ENCODE assay signal across 1 cellular context in the genomic region with DNA sequence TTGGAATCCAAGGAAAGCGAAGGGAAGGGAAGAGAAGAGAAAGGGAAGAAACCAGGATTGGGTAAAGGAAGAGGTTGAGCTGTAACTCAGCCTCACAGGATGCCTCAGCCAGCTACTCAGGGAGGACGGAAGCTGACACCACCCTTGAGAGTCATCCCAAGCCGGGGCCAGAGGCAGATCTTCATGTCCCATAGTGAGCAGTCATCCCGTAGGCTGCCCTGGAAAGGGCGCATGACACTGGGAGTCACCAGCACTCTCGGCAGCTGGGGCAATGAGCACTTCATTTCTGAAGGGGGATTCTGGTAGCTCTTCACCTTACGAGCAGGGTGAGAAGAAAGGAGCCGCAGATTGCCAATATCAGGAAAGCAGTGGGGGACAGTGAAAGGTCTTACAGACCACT.
TF ChIP-seq lines count a peak whose summit lies in the region.

No MANE protein-coding gene starts in this region.

TF ChIP-seq in H1, 55 proteins besides CTCF, POLR2A, EP300 and RAD21 (continued from another document):
- no peak for TF ChIP-seq CTBP2 (IDR thresholded peaks at IDR 0.05; ENCODE audit: borderline replicate concordance, insufficient read depth, insufficient read length, low read length)
- no peak for TF ChIP-seq CHD2 (IDR thresholded peaks at IDR 0.05; ENCODE audit: low read length)
- no peak for TF ChIP-seq SIX5 (IDR thresholded peaks at IDR 0.05; ENCODE audit: low read depth, low read length)
- TF ChIP-seq RFX5 (IDR thresholded peaks at IDR 0.05; ENCODE audit: borderline replicate concordance, low read depth, low read length) = no peak
- TF ChIP-seq KDM1A (IDR thresholded peaks at IDR 0.05; ENCODE audit: borderline replicate concordance, low read length) = no peak
- TF ChIP-seq, protein P1, sequence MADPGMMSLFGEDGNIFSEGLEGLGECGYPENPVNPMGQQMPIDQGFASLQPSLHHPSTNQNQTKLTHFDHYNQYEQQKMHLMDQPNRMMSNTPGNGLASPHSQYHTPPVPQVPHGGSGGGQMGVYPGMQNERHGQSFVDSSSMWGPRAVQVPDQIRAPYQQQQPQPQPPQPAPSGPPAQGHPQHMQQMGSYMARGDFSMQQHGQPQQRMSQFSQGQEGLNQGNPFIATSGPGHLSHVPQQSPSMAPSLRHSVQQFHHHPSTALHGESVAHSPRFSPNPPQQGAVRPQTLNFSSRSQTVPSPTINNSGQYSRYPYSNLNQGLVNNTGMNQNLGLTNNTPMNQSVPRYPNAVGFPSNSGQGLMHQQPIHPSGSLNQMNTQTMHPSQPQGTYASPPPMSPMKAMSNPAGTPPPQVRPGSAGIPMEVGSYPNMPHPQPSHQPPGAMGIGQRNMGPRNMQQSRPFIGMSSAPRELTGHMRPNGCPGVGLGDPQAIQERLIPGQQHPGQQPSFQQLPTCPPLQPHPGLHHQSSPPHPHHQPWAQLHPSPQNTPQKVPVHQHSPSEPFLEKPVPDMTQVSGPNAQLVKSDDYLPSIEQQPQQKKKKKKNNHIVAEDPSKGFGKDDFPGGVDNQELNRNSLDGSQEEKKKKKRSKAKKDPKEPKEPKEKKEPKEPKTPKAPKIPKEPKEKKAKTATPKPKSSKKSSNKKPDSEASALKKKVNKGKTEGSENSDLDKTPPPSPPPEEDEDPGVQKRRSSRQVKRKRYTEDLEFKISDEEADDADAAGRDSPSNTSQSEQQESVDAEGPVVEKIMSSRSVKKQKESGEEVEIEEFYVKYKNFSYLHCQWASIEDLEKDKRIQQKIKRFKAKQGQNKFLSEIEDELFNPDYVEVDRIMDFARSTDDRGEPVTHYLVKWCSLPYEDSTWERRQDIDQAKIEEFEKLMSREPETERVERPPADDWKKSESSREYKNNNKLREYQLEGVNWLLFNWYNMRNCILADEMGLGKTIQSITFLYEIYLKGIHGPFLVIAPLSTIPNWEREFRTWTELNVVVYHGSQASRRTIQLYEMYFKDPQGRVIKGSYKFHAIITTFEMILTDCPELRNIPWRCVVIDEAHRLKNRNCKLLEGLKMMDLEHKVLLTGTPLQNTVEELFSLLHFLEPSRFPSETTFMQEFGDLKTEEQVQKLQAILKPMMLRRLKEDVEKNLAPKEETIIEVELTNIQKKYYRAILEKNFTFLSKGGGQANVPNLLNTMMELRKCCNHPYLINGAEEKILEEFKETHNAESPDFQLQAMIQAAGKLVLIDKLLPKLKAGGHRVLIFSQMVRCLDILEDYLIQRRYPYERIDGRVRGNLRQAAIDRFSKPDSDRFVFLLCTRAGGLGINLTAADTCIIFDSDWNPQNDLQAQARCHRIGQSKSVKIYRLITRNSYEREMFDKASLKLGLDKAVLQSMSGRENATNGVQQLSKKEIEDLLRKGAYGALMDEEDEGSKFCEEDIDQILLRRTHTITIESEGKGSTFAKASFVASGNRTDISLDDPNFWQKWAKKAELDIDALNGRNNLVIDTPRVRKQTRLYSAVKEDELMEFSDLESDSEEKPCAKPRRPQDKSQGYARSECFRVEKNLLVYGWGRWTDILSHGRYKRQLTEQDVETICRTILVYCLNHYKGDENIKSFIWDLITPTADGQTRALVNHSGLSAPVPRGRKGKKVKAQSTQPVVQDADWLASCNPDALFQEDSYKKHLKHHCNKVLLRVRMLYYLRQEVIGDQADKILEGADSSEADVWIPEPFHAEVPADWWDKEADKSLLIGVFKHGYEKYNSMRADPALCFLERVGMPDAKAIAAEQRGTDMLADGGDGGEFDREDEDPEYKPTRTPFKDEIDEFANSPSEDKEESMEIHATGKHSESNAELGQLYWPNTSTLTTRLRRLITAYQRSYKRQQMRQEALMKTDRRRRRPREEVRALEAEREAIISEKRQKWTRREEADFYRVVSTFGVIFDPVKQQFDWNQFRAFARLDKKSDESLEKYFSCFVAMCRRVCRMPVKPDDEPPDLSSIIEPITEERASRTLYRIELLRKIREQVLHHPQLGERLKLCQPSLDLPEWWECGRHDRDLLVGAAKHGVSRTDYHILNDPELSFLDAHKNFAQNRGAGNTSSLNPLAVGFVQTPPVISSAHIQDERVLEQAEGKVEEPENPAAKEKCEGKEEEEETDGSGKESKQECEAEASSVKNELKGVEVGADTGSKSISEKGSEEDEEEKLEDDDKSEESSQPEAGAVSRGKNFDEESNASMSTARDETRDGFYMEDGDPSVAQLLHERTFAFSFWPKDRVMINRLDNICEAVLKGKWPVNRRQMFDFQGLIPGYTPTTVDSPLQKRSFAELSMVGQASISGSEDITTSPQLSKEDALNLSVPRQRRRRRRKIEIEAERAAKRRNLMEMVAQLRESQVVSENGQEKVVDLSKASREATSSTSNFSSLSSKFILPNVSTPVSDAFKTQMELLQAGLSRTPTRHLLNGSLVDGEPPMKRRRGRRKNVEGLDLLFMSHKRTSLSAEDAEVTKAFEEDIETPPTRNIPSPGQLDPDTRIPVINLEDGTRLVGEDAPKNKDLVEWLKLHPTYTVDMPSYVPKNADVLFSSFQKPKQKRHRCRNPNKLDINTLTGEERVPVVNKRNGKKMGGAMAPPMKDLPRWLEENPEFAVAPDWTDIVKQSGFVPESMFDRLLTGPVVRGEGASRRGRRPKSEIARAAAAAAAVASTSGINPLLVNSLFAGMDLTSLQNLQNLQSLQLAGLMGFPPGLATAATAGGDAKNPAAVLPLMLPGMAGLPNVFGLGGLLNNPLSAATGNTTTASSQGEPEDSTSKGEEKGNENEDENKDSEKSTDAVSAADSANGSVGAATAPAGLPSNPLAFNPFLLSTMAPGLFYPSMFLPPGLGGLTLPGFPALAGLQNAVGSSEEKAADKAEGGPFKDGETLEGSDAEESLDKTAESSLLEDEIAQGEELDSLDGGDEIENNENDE (IDR thresholded peaks at IDR 0.05; ENCODE audit: insufficient replicate concordance, low read length) = no peak
- TF ChIP-seq PHF8 (conservative IDR thresholded peaks at IDR 0.05; ENCODE audit: low read depth, low read length) = no peak
- TF ChIP-seq GABPA (IDR thresholded peaks at IDR 0.05; ENCODE audit: borderline replicate concordance, insufficient read depth, low read length) = no peak
- TF ChIP-seq SP1 (IDR thresholded peaks at IDR 0.05; ENCODE audit: low read depth, low read length) = no peak
- TF ChIP-seq BRCA1 (IDR thresholded peaks at IDR 0.05; ENCODE audit: low read depth, low read length) = no peak
- no peak for TF ChIP-seq SIN3A (conservative IDR thresholded peaks at IDR 0.05 in 1 of 2, IDR thresholded peaks at IDR 0.05 in 1 of 2; ENCODE audit: low read depth in 1 of 2, low read length in 2 of 2)
- TF ChIP-seq YY1 (IDR thresholded peaks at IDR 0.05; ENCODE audit: low read depth, low read length) = no peak
